Comparison of ENCODE assay signal across 8 cellular contexts in genomic region chr5:123089572-123089970, GRCh38. TPM values are rescaled to one million over a fixed set of nuclear protein-coding genes. Genes with fewer than 3 reads are reported as not detected.
DNase-seq lines count a peak whose midpoint lies in the region; TF ChIP-seq lines count a peak whose summit lies in the region.

No MANE protein-coding gene starts in this region.

- H3K27ac ChIP-seq in HUES64 (ENCODE audit: low read depth, low read length) (no peak overlapping the region), substantia nigra (ENCODE audit: low read depth, low read length, poor library complexity, severe bottlenecking) (no peak overlapping the region)

- H3K9me3 Mint-ChIP-seq in endothelial cell (ENCODE audit: unreplicated experiment) = no peaks in the 10 kb centered on the region

- peaks cover 100% of the 10 kb centered on the region for H3K27me3 ChIP-seq in HUES64 (ENCODE audit: insufficient read depth, low read length)

- H3K27me3 Mint-ChIP-seq in endothelial cell (ENCODE audit: unreplicated experiment) = peaks cover 40% of the 10 kb centered on the region

- under 1% methylated on average over 41 of the region's 41 CpGs for WGBS in HUES64

- peaks cover 36% of the 10 kb centered on the region for H3K4me1 ChIP-seq in HUES64 (ENCODE audit: insufficient read depth, low read length)

- H3K9ac ChIP-seq in HUES64 (ENCODE audit: low read depth, low read length) = no peak overlapping the region

- H3K27ac Mint-ChIP-seq in endothelial cell (ENCODE audit: unreplicated experiment) = no peak overlapping the region

- H3K36me3 ChIP-seq in HUES64 (ENCODE audit: insufficient read depth, low read length) = no peaks in the 10 kb centered on the region

- peak overlapping the region; percentile 57 for H3K4me3 ChIP-seq in HUES64 (ENCODE audit: low read length)

- DNase-seq in AG09319 (ENCODE audit: extremely low read depth, low read depth) (no peak), endothelial cell (ENCODE audit: low spot score) (peak; percentile 52), myocyte (ENCODE audit: low read depth) (peak; percentile 16), COLO829 (ENCODE audit: low spot score) (no peak), substantia nigra (lab: John Stamatoyannopoulos, UW) (no peak), NCI-H774 (lab: John Stamatoyannopoulos, UW) (no peak)
- DNase-seq in stimulated activated CD4-positive, alpha-beta T cell treated with anti-CD3 and anti-CD28 coated beads, Interleukin-1b, Interleukin-23, amount 100 ng/mL, for 48 hours = no peak

- H3K9me3 ChIP-seq in HUES64 (ENCODE audit: insufficient read depth, low read depth, low read length) = no peaks in the 10 kb centered on the region

- TF ChIP-seq CTCF in AG09319 (IDR thresholded peaks at IDR 0.05; ENCODE audit: low read depth, low read length) = peak; percentile 20
- TF ChIP-seq CTCF in endothelial cell (IDR thresholded peaks at IDR 0.05; ENCODE audit: unreplicated experiment) = no peak

- peaks cover 42% of the 10 kb centered on the region for H3K4me1 Mint-ChIP-seq in endothelial cell (ENCODE audit: unreplicated experiment)

- H3K36me3 Mint-ChIP-seq in endothelial cell (ENCODE audit: low read depth, unreplicated experiment) = peaks cover 12% of the 10 kb centered on the region

- peak overlapping the region; percentile 80 for H3K4me3 Mint-ChIP-seq in endothelial cell (ENCODE audit: unreplicated experiment)

RNA-seq across cellular contexts. Expression of gene PRDM6, which starts 0.5 kb away (rescaled TPM):
- polyA plus RNA-seq in HUES64 (2013, experiment 1 of 2) = 0.35 TPM
- not detected for polyA plus RNA-seq in HUES64 (2013, experiment 2 of 2)
- total RNA-seq in endothelial cell (ENCODE audit: unreplicated experiment) (2.1 TPM), myocyte (0.16 TPM in 2 replicates)
- polyA plus RNA-seq in myocyte (2012) = 0.43 TPM

RNA-seq across cellular contexts. Expression of gene PPIC, which starts 53.0 kb away (rescaled TPM):
- 4.6 TPM for polyA plus RNA-seq in HUES64 (2013, experiment 1 of 2)
- 4.2 TPM for polyA plus RNA-seq in HUES64 (2013, experiment 2 of 2)
- 25.6 TPM for total RNA-seq in endothelial cell (ENCODE audit: unreplicated experiment)
- total RNA-seq in myocyte = 44.3 and 57.6 TPM in 2 replicates
- 99.8 TPM for polyA plus RNA-seq in myocyte (2012)

Comparison
In these comparisons a context has a peak if more than half of its experiments do, and no peak if none do; other contexts are left out.
1. DNase-seq: peak in endothelial cell (single experiment) and myocyte (single experiment); none in AG09319 (single experiment), COLO829 (single experiment), substantia nigra (0 of 49), NCI-H774 (single experiment) and stimulated activated CD4-positive, alpha-beta T cell treated with anti-CD3 and anti-CD28 coated beads, Interleukin-1b, Interleukin-23, amount 100 ng/mL, for 48 hours (single experiment).